In the genomic region with DNA sequence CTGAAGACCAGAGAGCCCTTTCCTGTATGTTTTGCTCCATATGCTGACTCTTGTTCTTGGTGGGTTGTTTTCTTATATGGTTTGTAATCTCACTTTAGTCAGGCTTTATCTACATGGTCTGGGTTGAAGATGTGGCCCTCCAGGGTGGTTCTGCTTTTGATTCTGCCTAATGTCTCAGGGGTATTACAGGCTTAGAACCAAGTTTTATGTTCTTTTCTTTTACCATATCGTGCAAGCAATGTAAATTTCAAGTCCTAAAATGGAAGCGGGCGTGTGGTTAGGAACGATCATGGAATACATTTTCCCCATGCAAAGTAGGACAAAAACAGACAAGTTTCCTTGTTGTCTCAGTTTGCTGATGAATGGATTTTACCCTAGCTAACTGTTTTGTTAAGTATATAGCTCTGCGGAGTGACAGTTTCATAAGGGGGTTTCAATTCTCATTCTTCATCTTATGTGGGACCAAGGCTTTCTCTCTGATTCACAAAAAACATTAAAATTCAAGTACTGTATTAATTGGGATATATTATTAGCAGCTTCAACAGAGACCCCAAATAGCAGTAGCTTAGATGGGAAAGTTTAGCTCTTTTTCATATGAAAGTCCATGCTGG, we compare ENCODE assay signal across 17 cellular contexts.
"Had no signal": no experiment of that assay in that cellular context is flagged by ENCODE, and none has a peak within 500 bp of the region (broad histone marks: within the 10 kb centered on the region; RNA-seq: fewer than 3 reads in every experiment).

No MANE protein-coding gene starts in this region.

- H3K27me3 ChIP-seq: transverse colon, vagina had no signal

- H3K4me3 ChIP-seq: transverse colon, vagina had no signal

- H3K4me1 ChIP-seq: transverse colon, vagina had no signal

- H3K36me3 Mint-ChIP-seq: stimulated activated effector memory CD8-positive, alpha-beta T cell treated with anti-CD3 and anti-CD28 coated beads, Interleukin-12 subunit alpha, Interleukin-12 subunit beta, amount 100 ng/mL, for 72 hours had no signal

- H3K4me3 Mint-ChIP-seq: activated naive CD4-positive, alpha-beta T cell treated with anti-CD3 and anti-CD28 coated beads for 36 hours; activated naive CD8-positive, alpha-beta T cell treated with anti-CD3 and anti-CD28 coated beads, Interleukin-2, amount 50 U/mL, for 24 hours; natural killer cell treated with Interleukin-12 subunit alpha and Interleukin-12 subunit beta and Interleukin-15 and Interleukin-18, amount 100 ng/mL, for 72 hours; stimulated activated effector memory CD8-positive, alpha-beta T cell treated with anti-CD3 and anti-CD28 coated beads, Interleukin-12 subunit alpha, Interleukin-12 subunit beta, amount 100 ng/mL, for 72 hours had no signal

- H3K36me3 ChIP-seq: transverse colon, vagina had no signal

- H3K27ac Mint-ChIP-seq: activated naive CD4-positive, alpha-beta T cell treated with anti-CD3 and anti-CD28 coated beads for 36 hours; activated naive CD8-positive, alpha-beta T cell treated with anti-CD3 and anti-CD28 coated beads, Interleukin-2, amount 50 U/mL, for 24 hours; activated T-helper 2 cell treated with anti-CD3 and anti-CD28 coated beads, Interferon-gamma antibody, Interleukin-2, Interleukin-4, amounts not matched to agents 10 μg/mL and 5 μg/mL and 100 μg/mL, durations not matched to agents 14 hours and 24 hours and 36 hours; natural killer cell treated with Interleukin-12 subunit alpha and Interleukin-12 subunit beta and Interleukin-15 and Interleukin-18, amount 100 ng/mL, for 72 hours; stimulated activated effector memory CD8-positive, alpha-beta T cell treated with anti-CD3 and anti-CD28 coated beads, Interleukin-12 subunit alpha, Interleukin-12 subunit beta, amount 100 ng/mL, for 72 hours had no signal

- H3K27me3 Mint-ChIP-seq: activated naive CD8-positive, alpha-beta T cell treated with anti-CD3 and anti-CD28 coated beads, Interleukin-2, amount 50 U/mL, for 24 hours had no signal

- FAIRE-seq: astrocyte had no signal

- H3K9me3 ChIP-seq: vagina had no signal

- H3K27ac ChIP-seq: epithelial cell of prostate, transverse colon, vagina had no signal

- ATAC-seq: activated naive CD8-positive, alpha-beta T cell treated with anti-CD3 and anti-CD28 coated beads, Interleukin-2, amount 50 U/mL, for 24 hours; left ventricle myocardium superior; natural killer cell treated with Interleukin-12 subunit alpha and Interleukin-12 subunit beta and Interleukin-15 and Interleukin-18, amount 100 ng/mL, for 72 hours; stimulated activated effector memory CD8-positive, alpha-beta T cell treated with anti-CD3 and anti-CD28 coated beads, Interleukin-12 subunit alpha, Interleukin-12 subunit beta, amount 100 ng/mL, for 72 hours had no signal

- H3K4me1 Mint-ChIP-seq: stimulated activated effector memory CD8-positive, alpha-beta T cell treated with anti-CD3 and anti-CD28 coated beads, Interleukin-12 subunit alpha, Interleukin-12 subunit beta, amount 100 ng/mL, for 72 hours had no signal

- DNase-seq: activated CD4-positive, alpha-beta T cell treated with anti-CD3 and anti-CD28 coated beads, Interleukin-2, amount 50 U/mL, for 4 hours; activated CD4-positive, CD25-positive, alpha-beta regulatory T cell treated with anti-CD3 and anti-CD28 coated beads, Interleukin-2, amount 50 U/mL, for 72 hours; activated naive CD4-positive, alpha-beta T cell treated with anti-CD3 and anti-CD28 coated beads for 36 hours; activated naive CD8-positive, alpha-beta T cell treated with anti-CD3 and anti-CD28 coated beads, Interleukin-2, amount 50 U/mL, for 24 hours; foreskin melanocyte; kidney glomerular epithelial cell; left ventricle myocardium superior; mesenchymal stem cell; posterior cingulate gyrus; retina; transverse colon had no signal
